ENCODE assay signal across 8 cellular contexts in the genomic region with DNA sequence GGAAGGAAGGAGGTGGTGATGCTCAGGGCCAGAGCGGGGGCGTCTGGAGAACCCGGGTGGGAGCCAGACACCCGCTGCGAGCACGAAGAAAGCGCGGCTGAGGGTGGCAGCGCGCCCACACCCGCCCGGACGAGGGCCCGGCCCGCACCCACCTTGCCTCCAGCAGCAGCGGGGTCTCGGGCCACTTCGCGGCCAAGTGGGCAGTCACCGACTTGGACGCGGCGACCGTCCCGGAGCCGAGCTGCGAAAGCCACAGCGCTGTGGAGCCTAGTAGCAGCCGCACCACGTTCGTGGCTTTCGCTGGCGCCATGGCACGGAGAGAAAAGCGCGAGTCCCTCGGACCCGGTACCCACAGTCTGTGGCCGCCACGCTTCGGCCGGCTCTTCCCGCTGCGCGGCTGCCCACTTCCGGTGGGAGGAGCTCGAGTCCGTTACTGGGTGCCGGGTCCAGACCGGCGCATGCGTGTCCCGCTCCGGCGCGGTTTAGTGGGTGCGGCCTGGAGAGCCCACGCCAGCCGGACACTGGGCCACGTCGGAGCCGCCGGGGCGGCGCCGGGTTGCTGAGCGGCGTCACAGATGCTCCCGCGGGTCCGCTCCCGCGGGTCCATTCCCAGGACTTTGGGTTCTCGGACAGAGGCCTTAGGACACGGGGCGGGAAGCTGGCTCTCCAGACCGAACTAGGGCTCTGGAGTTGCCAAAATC. TPM values are rescaled to one million over a fixed set of nuclear protein-coding genes. Genes with fewer than 3 reads are reported as not detected.
DNase-seq lines count a peak whose midpoint lies in the region; ATAC-seq, FAIRE-seq and TF ChIP-seq lines count a peak whose summit lies in the region.

A gene with protein sequence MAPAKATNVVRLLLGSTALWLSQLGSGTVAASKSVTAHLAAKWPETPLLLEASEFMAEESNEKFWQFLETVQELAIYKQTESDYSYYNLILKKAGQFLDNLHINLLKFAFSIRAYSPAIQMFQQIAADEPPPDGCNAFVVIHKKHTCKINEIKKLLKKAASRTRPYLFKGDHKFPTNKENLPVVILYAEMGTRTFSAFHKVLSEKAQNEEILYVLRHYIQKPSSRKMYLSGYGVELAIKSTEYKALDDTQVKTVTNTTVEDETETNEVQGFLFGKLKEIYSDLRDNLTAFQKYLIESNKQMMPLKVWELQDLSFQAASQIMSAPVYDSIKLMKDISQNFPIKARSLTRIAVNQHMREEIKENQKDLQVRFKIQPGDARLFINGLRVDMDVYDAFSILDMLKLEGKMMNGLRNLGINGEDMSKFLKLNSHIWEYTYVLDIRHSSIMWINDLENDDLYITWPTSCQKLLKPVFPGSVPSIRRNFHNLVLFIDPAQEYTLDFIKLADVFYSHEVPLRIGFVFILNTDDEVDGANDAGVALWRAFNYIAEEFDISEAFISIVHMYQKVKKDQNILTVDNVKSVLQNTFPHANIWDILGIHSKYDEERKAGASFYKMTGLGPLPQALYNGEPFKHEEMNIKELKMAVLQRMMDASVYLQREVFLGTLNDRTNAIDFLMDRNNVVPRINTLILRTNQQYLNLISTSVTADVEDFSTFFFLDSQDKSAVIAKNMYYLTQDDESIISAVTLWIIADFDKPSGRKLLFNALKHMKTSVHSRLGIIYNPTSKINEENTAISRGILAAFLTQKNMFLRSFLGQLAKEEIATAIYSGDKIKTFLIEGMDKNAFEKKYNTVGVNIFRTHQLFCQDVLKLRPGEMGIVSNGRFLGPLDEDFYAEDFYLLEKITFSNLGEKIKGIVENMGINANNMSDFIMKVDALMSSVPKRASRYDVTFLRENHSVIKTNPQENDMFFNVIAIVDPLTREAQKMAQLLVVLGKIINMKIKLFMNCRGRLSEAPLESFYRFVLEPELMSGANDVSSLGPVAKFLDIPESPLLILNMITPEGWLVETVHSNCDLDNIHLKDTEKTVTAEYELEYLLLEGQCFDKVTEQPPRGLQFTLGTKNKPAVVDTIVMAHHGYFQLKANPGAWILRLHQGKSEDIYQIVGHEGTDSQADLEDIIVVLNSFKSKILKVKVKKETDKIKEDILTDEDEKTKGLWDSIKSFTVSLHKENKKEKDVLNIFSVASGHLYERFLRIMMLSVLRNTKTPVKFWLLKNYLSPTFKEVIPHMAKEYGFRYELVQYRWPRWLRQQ (N-terminal part only) (minus strand): TSS at position 399 of the 701 bp plus-strand sequence. CDS start 89 bp downstream, at position 310.

- peak within 1 kb of the TSS; percentile 78 to 99 for H3K27ac ChIP-seq in A549
- H3K27ac ChIP-seq in ectodermal cell (ENCODE audit: insufficient read depth, low read depth, low read length, poor library complexity, severe bottlenecking), result peak within 1 kb of the TSS; percentile 50

- H3K27me3 ChIP-seq in ectodermal cell (ENCODE audit: control insufficient read depth, insufficient read depth, low read length, poor library complexity, severe bottlenecking), result no peaks in the 10 kb centered on the region

- peak within 1 kb of the TSS; percentile 73 for H3K4me2 ChIP-seq in A549

- ATAC-seq in A549, result peak; percentile 98 to 99
- peak; percentile 98 for ATAC-seq in HG02642 (IDR thresholded peaks at IDR 0.05; ENCODE audit: poor library complexity, unreplicated experiment)
- peak; percentile 99 for ATAC-seq in SK-N-SH treated with all-trans-retinoic acid at 6 μM for 48 hours
- ATAC-seq in stimulated activated naive CD8-positive, alpha-beta T cell treated with anti-CD3 and anti-CD28 coated beads, Interleukin-15, Interleukin-2, amounts not matched to agents 100 U/mL and 50 U/mL, for 24 hours, result peak; percentile 49

- CTCF ChIA-PET in A549 (lab: Yijun Ruan, JAX), result interaction anchor here (0.9 to 1.6 kb wide), 3 partner anchors 11 to 34 kb away, joined by 3 read pairs; no protein-coding TSS in a partner anchor

- FAIRE-seq in A549 (lab: Jason Lieb, UNC), result no peak

- H3K4me1 ChIP-seq in A549, result peaks cover 6% of the 10 kb centered on the region; the same call in 2 of the 3 replicates
- no peaks in the 10 kb centered on the region for H3K4me1 ChIP-seq in ectodermal cell (ENCODE audit: control insufficient read depth, insufficient read depth, low read length)

- under 1% methylated on average over 26 of the region's 77 CpGs for WGBS in A549 (ENCODE audit: missing lambda C conversion rate)
- WGBS in ectodermal cell, 2 experiments, result 0% methylated on average over 77 of the region's 77 CpGs
- WGBS in lower leg skin, 2 donors, result 1% methylated on average over 30 to 40 of the region's 77 CpGs

- H3K4me3 ChIP-seq in A549 (peak within 1 kb of the TSS; percentile 79), ectodermal cell (ENCODE audit: insufficient read depth, low read depth, low read length) (peak within 1 kb of the TSS; percentile 82), lower leg skin (ENCODE audit: low read depth, poor library complexity, severe bottlenecking) (peak within 1 kb of the TSS; percentile 97)

- POLR2A ChIA-PET in A549 (lab: Yijun Ruan, JAX), result interaction anchor here (0.6 to 1.7 kb wide), 8 partner anchors 9 to 965 kb away, joined by 3 to 6 read pairs (median 3); no protein-coding TSS in a partner anchor

- no peaks in the 10 kb centered on the region for H3K36me3 ChIP-seq in ectodermal cell (ENCODE audit: control insufficient read depth, insufficient read depth, low read length)

- no peak for TF ChIP-seq EP300 in A549 (IDR thresholded peaks at IDR 0.05)

- in situ Hi-C loops in GM13976 (cut with MboI; ENCODE audit: low sequenced_read_pairs, unreplicated experiment), result no loop called here

- intact Hi-C loops in lower leg skin (cut with DNase I; ENCODE audit: low total_unique reads), result no loop called here

- DNase-seq in A549 (ENCODE audit: low read depth in 1 of 2, low spot score in 1 of 2) (peak; percentile 91 to 92), GM13976 (ENCODE audit: low spot score) (peak; percentile 97), NCI-H1092 (lab: John Stamatoyannopoulos, UW) (peak; percentile 89), lower leg skin (ENCODE audit: low spot score in 2 of 2) (peak; percentile 85 to 98)
- peak; percentile 42 for DNase-seq in stimulated activated naive CD8-positive, alpha-beta T cell treated with anti-CD3 and anti-CD28 coated beads, Interleukin-15, Interleukin-2, amounts not matched to agents 100 U/mL and 50 U/mL, for 24 hours

- H3K9me3 ChIP-seq in A549 (no peaks in the 10 kb centered on the region), ectodermal cell (ENCODE audit: control insufficient read depth, low read length) (no peaks in the 10 kb centered on the region)

- TF ChIP-seq RAD21 in A549 (conservative IDR thresholded peaks at IDR 0.05 in 1 of 2, IDR thresholded peaks at IDR 0.05 in 1 of 2), result no peak

- TF ChIP-seq POLR2A in A549 (IDR thresholded peaks at IDR 0.05; ENCODE audit: low read length) (peak; percentile 85), lower leg skin (IDR thresholded peaks at IDR 0.05) (no peak)

- TF ChIP-seq CTCF in A549 (IDR thresholded peaks at IDR 0.05) (no peak), GM13976 (IDR thresholded peaks at IDR 0.05; ENCODE audit: borderline replicate concordance, control extremely low read depth, extremely low read depth, insufficient read depth, missing control alignments) (no peak), lower leg skin (IDR thresholded peaks at IDR 0.05) (no peak)

TF ChIP-seq in A549, 52 proteins besides CTCF, POLR2A, EP300 and RAD21 (continues in another document):
- no peak for TF ChIP-seq JUNB (IDR thresholded peaks at IDR 0.05)
- TF ChIP-seq, protein P1, sequence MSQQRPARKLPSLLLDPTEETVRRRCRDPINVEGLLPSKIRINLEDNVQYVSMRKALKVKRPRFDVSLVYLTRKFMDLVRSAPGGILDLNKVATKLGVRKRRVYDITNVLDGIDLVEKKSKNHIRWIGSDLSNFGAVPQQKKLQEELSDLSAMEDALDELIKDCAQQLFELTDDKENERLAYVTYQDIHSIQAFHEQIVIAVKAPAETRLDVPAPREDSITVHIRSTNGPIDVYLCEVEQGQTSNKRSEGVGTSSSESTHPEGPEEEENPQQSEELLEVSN (IDR thresholded peaks at IDR 0.05; ENCODE audit: borderline replicate concordance, low read depth), result peak; percentile 92

TF ChIP-seq in SK-N-SH treated with all-trans-retinoic acid at 6 μM for 48 hours, 23 proteins besides CTCF, POLR2A, EP300 and RAD21 (continues in another document):
- no peak for TF ChIP-seq ZFP3 (CRISPR knock-in tag; IDR thresholded peaks at IDR 0.05)
- TF ChIP-seq, protein P2, sequence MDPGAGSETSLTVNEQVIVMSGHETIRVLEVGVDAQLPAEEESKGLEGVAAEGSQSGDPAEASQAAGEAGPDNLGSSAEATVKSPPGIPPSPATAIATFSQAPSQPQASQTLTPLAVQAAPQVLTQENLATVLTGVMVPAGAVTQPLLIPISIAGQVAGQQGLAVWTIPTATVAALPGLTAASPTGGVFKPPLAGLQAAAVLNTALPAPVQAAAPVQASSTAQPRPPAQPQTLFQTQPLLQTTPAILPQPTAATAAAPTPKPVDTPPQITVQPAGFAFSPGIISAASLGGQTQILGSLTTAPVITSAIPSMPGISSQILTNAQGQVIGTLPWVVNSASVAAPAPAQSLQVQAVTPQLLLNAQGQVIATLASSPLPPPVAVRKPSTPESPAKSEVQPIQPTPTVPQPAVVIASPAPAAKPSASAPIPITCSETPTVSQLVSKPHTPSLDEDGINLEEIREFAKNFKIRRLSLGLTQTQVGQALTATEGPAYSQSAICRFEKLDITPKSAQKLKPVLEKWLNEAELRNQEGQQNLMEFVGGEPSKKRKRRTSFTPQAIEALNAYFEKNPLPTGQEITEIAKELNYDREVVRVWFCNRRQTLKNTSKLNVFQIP (CRISPR knock-in tag; IDR thresholded peaks at IDR 0.05; ENCODE audit: borderline replicate concordance, low read depth), result no peak
- TF ChIP-seq ZNF70 (CRISPR knock-in tag; IDR thresholded peaks at IDR 0.05), result no peak
- no peak for TF ChIP-seq ZNF8 (CRISPR knock-in tag; IDR thresholded peaks at IDR 0.05)

RNA-seq across cellular contexts. Expression of the gene that starts here (rescaled TPM):
- polyA plus RNA-seq in A549 (2011; rRNA removed) (19.8 and 27.9 TPM in 2 replicates), A549 (2017; fragmentation: RNase III; extraction: RNeasy Plus Mini Kit Qiagen cat#74134 plus additional on column Dnase treatment) (9.9 to 10.4 TPM (median 10.3 TPM) in 3 replicates)
- polyA plus RNA-seq in A549 (2012; cell fraction: cytosol; rRNA removed), result 3.4 and 4.1 TPM in 2 replicates
- polyA plus RNA-seq in A549 (2012; cell fraction: nucleus; rRNA removed), result 4.8 and 6.0 TPM in 2 replicates
- polyA minus RNA-seq in A549 (2011; rRNA and poly(A)+ RNA removed), result 11.7 and 12.2 TPM in 2 replicates
- 45.5 TPM for polyA plus RNA-seq in ectodermal cell (2013, experiment 1 of 4)
- polyA plus RNA-seq in ectodermal cell (2013, experiment 2 of 4), result 41.0 TPM
- 30.7 TPM for polyA plus RNA-seq in ectodermal cell (2013, experiment 3 of 4)
- polyA plus RNA-seq in ectodermal cell (2013, experiment 4 of 4), result 38.0 TPM
- 10 to 100 TPM in 3 of 4 donors, 1 to 10 TPM in 1; 8.7 to 21.5 (median 13.6) TPM for total RNA-seq in lower leg skin

Comparison
In these comparisons a context has a peak if more than half of its experiments do, and no peak if none do; other contexts are left out.
1. Peak in every context shown above with its lines: DNase-seq, ATAC-seq, H3K4me3 ChIP-seq and H3K27ac ChIP-seq.
2. ATAC-seq: peak in every context shown above with its lines; median percentile 99 in SK-N-SH treated with all-trans-retinoic acid at 6 μM for 48 hours; 98 in A549; 98 in HG02642; 49 in stimulated activated naive CD8-positive, alpha-beta T cell treated with anti-CD3 and anti-CD28 coated beads, Interleukin-15, Interleukin-2, amounts not matched to agents 100 U/mL and 50 U/mL, for 24 hours.
3. DNase-seq: peak in every context shown above with its lines; median percentile 97 in GM13976; 92 in A549; 92 in lower leg skin; 89 in NCI-H1092; 42 in stimulated activated naive CD8-positive, alpha-beta T cell treated with anti-CD3 and anti-CD28 coated beads, Interleukin-15, Interleukin-2, amounts not matched to agents 100 U/mL and 50 U/mL, for 24 hours.